1 cellular context compared by ENCODE assay signal in the genomic region with DNA sequence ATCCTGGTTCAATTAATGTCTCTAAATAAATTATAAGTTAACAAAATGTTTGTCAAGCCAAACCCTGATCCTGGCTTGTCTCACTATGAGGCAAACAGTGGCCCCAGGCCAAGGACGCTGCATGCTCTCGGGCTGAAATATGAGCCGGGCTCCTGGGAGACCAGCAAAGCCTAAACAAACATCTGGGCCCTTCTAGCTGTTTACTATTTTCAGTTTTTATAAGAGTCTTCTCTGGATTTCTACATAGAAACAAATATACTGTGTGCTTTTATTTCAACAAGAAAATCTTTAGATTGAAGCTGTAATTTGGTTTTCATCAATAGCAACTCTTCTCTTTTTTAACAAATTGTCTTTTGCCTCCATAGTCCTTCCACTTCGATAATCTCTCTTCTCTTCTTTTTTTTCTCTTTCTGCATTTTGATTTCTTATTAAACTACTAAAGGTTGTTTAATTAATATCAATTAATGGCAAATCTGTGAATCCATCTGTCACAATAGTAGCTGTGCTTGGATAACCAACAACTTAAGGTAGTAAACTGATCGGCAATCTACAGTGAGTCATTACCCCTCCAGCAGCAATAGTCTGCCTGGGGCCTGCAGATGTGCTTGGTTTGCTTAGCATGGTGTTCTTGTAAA.
A peak's percentile ranks its signal among the peaks of the same experiment; 100 is the strongest.
TF ChIP-seq lines count a peak whose summit lies in the region.

No MANE protein-coding gene starts in this region.

TF ChIP-seq in K562, 482 proteins besides CTCF, POLR2A, EP300 and RAD21 (continued from another document and continues in another):
- TF ChIP-seq, protein P1, sequence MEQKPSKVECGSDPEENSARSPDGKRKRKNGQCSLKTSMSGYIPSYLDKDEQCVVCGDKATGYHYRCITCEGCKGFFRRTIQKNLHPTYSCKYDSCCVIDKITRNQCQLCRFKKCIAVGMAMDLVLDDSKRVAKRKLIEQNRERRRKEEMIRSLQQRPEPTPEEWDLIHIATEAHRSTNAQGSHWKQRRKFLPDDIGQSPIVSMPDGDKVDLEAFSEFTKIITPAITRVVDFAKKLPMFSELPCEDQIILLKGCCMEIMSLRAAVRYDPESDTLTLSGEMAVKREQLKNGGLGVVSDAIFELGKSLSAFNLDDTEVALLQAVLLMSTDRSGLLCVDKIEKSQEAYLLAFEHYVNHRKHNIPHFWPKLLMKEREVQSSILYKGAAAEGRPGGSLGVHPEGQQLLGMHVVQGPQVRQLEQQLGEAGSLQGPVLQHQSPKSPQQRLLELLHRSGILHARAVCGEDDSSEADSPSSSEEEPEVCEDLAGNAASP (IDR thresholded peaks at IDR 0.05), result no peak
- peak; percentile 52 to 66; a peak in 1 of 4 replicates for TF ChIP-seq FOXK2 (conservative IDR thresholded peaks at IDR 0.05 in 1 of 2, IDR thresholded peaks at IDR 0.05 in 1 of 2; ENCODE audit: low read depth in 2 of 2)
- no peak for TF ChIP-seq CSDE1 (IDR thresholded peaks at IDR 0.05)
- TF ChIP-seq, protein P2, sequence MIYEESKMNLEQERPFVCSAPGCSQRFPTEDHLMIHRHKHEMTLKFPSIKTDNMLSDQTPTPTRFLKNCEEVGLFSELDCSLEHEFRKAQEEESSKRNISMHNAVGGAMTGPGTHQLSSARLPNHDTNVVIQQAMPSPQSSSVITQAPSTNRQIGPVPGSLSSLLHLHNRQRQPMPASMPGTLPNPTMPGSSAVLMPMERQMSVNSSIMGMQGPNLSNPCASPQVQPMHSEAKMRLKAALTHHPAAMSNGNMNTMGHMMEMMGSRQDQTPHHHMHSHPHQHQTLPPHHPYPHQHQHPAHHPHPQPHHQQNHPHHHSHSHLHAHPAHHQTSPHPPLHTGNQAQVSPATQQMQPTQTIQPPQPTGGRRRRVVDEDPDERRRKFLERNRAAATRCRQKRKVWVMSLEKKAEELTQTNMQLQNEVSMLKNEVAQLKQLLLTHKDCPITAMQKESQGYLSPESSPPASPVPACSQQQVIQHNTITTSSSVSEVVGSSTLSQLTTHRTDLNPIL (CRISPR knock-in tag; IDR thresholded peaks at IDR 0.05), result no peak
- TF ChIP-seq RNF2 (IDR thresholded peaks at IDR 0.05), result no peak
- no peak for TF ChIP-seq ZNF431 (CRISPR knock-in tag; IDR thresholded peaks at IDR 0.05)
- no peak for TF ChIP-seq MIER1 (IDR thresholded peaks at IDR 0.05; ENCODE audit: low read depth)
- TF ChIP-seq, protein P3, sequence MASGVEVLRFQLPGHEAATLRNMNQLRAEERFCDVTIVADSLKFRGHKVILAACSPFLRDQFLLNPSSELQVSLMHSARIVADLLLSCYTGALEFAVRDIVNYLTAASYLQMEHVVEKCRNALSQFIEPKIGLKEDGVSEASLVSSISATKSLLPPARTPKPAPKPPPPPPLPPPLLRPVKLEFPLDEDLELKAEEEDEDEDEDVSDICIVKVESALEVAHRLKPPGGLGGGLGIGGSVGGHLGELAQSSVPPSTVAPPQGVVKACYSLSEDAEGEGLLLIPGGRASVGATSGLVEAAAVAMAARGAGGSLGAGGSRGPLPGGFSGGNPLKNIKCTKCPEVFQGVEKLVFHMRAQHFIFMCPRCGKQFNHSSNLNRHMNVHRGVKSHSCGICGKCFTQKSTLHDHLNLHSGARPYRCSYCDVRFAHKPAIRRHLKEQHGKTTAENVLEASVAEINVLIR (CRISPR knock-in tag; IDR thresholded peaks at IDR 0.05), result no peak
- TF ChIP-seq NFRKB (IDR thresholded peaks at IDR 0.05; ENCODE audit: low read depth), result 0 out of 2 replicates have a peak, but pooled peaks have one; percentile 34
- TF ChIP-seq ZKSCAN3 (CRISPR knock-in tag; IDR thresholded peaks at IDR 0.05), result no peak
- TF ChIP-seq, protein P4, sequence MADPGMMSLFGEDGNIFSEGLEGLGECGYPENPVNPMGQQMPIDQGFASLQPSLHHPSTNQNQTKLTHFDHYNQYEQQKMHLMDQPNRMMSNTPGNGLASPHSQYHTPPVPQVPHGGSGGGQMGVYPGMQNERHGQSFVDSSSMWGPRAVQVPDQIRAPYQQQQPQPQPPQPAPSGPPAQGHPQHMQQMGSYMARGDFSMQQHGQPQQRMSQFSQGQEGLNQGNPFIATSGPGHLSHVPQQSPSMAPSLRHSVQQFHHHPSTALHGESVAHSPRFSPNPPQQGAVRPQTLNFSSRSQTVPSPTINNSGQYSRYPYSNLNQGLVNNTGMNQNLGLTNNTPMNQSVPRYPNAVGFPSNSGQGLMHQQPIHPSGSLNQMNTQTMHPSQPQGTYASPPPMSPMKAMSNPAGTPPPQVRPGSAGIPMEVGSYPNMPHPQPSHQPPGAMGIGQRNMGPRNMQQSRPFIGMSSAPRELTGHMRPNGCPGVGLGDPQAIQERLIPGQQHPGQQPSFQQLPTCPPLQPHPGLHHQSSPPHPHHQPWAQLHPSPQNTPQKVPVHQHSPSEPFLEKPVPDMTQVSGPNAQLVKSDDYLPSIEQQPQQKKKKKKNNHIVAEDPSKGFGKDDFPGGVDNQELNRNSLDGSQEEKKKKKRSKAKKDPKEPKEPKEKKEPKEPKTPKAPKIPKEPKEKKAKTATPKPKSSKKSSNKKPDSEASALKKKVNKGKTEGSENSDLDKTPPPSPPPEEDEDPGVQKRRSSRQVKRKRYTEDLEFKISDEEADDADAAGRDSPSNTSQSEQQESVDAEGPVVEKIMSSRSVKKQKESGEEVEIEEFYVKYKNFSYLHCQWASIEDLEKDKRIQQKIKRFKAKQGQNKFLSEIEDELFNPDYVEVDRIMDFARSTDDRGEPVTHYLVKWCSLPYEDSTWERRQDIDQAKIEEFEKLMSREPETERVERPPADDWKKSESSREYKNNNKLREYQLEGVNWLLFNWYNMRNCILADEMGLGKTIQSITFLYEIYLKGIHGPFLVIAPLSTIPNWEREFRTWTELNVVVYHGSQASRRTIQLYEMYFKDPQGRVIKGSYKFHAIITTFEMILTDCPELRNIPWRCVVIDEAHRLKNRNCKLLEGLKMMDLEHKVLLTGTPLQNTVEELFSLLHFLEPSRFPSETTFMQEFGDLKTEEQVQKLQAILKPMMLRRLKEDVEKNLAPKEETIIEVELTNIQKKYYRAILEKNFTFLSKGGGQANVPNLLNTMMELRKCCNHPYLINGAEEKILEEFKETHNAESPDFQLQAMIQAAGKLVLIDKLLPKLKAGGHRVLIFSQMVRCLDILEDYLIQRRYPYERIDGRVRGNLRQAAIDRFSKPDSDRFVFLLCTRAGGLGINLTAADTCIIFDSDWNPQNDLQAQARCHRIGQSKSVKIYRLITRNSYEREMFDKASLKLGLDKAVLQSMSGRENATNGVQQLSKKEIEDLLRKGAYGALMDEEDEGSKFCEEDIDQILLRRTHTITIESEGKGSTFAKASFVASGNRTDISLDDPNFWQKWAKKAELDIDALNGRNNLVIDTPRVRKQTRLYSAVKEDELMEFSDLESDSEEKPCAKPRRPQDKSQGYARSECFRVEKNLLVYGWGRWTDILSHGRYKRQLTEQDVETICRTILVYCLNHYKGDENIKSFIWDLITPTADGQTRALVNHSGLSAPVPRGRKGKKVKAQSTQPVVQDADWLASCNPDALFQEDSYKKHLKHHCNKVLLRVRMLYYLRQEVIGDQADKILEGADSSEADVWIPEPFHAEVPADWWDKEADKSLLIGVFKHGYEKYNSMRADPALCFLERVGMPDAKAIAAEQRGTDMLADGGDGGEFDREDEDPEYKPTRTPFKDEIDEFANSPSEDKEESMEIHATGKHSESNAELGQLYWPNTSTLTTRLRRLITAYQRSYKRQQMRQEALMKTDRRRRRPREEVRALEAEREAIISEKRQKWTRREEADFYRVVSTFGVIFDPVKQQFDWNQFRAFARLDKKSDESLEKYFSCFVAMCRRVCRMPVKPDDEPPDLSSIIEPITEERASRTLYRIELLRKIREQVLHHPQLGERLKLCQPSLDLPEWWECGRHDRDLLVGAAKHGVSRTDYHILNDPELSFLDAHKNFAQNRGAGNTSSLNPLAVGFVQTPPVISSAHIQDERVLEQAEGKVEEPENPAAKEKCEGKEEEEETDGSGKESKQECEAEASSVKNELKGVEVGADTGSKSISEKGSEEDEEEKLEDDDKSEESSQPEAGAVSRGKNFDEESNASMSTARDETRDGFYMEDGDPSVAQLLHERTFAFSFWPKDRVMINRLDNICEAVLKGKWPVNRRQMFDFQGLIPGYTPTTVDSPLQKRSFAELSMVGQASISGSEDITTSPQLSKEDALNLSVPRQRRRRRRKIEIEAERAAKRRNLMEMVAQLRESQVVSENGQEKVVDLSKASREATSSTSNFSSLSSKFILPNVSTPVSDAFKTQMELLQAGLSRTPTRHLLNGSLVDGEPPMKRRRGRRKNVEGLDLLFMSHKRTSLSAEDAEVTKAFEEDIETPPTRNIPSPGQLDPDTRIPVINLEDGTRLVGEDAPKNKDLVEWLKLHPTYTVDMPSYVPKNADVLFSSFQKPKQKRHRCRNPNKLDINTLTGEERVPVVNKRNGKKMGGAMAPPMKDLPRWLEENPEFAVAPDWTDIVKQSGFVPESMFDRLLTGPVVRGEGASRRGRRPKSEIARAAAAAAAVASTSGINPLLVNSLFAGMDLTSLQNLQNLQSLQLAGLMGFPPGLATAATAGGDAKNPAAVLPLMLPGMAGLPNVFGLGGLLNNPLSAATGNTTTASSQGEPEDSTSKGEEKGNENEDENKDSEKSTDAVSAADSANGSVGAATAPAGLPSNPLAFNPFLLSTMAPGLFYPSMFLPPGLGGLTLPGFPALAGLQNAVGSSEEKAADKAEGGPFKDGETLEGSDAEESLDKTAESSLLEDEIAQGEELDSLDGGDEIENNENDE (IDR thresholded peaks at IDR 0.05; ENCODE audit: low read depth, low read length), result no peak
- no peak for TF ChIP-seq ETV6 (IDR thresholded peaks at IDR 0.05; ENCODE audit: borderline replicate concordance in 1 of 2, low read depth in 2 of 2, low read length in 1 of 2)
- TF ChIP-seq ETV6 (CRISPR knock-in tag; IDR thresholded peaks at IDR 0.05; ENCODE audit: borderline replicate concordance), result no peak
- TF ChIP-seq PRMT5 (CRISPR knock-in tag; IDR thresholded peaks at IDR 0.05), result no peak
- no peak for TF ChIP-seq HNRNPLL (IDR thresholded peaks at IDR 0.05; ENCODE audit: low read depth, low read length, poor library complexity, severe bottlenecking)
- TF ChIP-seq PHF21A (IDR thresholded peaks at IDR 0.05; ENCODE audit: borderline replicate concordance, low read depth), result no peak
- no peak for TF ChIP-seq KHSRP (IDR thresholded peaks at IDR 0.05)
- no peak for TF ChIP-seq NFIX (CRISPR knock-in tag; IDR thresholded peaks at IDR 0.05; ENCODE audit: low read depth)
- TF ChIP-seq, protein P5, sequence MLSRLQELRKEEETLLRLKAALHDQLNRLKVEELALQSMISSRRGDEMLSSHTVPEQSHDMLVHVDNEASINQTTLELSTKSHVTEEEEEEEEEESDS (CRISPR knock-in tag; IDR thresholded peaks at IDR 0.05), result no peak
- TF ChIP-seq, protein P6, sequence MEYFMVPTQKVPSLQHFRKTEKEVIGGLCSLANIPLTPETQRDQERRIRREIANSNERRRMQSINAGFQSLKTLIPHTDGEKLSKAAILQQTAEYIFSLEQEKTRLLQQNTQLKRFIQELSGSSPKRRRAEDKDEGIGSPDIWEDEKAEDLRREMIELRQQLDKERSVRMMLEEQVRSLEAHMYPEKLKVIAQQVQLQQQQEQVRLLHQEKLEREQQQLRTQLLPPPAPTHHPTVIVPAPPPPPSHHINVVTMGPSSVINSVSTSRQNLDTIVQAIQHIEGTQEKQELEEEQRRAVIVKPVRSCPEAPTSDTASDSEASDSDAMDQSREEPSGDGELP (CRISPR knock-in tag; IDR thresholded peaks at IDR 0.05; ENCODE audit: borderline replicate concordance), result no peak
- TF ChIP-seq TAL1 (IDR thresholded peaks at IDR 0.05), result peak; percentile 33
- TF ChIP-seq SMARCC2 (IDR thresholded peaks at IDR 0.05; ENCODE audit: low read depth), result peak; percentile 65; the same call in 1 of the 2 replicates
- TF ChIP-seq, protein P7, sequence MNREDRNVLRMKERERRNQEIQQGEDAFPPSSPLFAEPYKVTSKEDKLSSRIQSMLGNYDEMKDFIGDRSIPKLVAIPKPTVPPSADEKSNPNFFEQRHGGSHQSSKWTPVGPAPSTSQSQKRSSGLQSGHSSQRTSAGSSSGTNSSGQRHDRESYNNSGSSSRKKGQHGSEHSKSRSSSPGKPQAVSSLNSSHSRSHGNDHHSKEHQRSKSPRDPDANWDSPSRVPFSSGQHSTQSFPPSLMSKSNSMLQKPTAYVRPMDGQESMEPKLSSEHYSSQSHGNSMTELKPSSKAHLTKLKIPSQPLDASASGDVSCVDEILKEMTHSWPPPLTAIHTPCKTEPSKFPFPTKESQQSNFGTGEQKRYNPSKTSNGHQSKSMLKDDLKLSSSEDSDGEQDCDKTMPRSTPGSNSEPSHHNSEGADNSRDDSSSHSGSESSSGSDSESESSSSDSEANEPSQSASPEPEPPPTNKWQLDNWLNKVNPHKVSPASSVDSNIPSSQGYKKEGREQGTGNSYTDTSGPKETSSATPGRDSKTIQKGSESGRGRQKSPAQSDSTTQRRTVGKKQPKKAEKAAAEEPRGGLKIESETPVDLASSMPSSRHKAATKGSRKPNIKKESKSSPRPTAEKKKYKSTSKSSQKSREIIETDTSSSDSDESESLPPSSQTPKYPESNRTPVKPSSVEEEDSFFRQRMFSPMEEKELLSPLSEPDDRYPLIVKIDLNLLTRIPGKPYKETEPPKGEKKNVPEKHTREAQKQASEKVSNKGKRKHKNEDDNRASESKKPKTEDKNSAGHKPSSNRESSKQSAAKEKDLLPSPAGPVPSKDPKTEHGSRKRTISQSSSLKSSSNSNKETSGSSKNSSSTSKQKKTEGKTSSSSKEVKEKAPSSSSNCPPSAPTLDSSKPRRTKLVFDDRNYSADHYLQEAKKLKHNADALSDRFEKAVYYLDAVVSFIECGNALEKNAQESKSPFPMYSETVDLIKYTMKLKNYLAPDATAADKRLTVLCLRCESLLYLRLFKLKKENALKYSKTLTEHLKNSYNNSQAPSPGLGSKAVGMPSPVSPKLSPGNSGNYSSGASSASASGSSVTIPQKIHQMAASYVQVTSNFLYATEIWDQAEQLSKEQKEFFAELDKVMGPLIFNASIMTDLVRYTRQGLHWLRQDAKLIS (CRISPR knock-in tag; IDR thresholded peaks at IDR 0.05), result no peak
- TF ChIP-seq MAZ (CRISPR knock-in tag; conservative IDR thresholded peaks at IDR 0.05 in 1 of 2, IDR thresholded peaks at IDR 0.05 in 1 of 2), result no peak
- TF ChIP-seq, protein P8, sequence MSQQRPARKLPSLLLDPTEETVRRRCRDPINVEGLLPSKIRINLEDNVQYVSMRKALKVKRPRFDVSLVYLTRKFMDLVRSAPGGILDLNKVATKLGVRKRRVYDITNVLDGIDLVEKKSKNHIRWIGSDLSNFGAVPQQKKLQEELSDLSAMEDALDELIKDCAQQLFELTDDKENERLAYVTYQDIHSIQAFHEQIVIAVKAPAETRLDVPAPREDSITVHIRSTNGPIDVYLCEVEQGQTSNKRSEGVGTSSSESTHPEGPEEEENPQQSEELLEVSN (IDR thresholded peaks at IDR 0.05; ENCODE audit: borderline replicate concordance in 1 of 2, extremely low read depth in 1 of 2, insufficient read depth in 1 of 2, insufficient read length in 1 of 2, low read depth in 1 of 2, low read length in 1 of 2, poor library complexity in 1 of 2, severe bottlenecking in 1 of 2), result no peak
- TF ChIP-seq JUN (IDR thresholded peaks at IDR 0.05; ENCODE audit: borderline replicate concordance, low read depth, low read length), result peak; percentile 43; the same call in 1 of the 2 replicates
- no peak for TF ChIP-seq JUN (CRISPR knock-in tag; IDR thresholded peaks at IDR 0.05; ENCODE audit: borderline replicate concordance)
- no peak for TF ChIP-seq OTX1 (CRISPR knock-in tag; IDR thresholded peaks at IDR 0.05)
- TF ChIP-seq, protein P9, sequence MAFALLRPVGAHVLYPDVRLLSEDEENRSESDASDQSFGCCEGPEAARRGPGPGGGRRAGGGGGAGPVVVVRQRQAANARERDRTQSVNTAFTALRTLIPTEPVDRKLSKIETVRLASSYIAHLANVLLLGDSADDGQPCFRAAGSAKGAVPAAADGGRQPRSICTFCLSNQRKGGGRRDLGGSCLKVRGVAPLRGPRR (CRISPR knock-in tag; IDR thresholded peaks at IDR 0.05), result no peak
- no peak for TF ChIP-seq ZNF121 (CRISPR knock-in tag; conservative IDR thresholded peaks at IDR 0.05)
- TF ChIP-seq FIP1L1 (IDR thresholded peaks at IDR 0.05; ENCODE audit: low read depth, low read length, poor library complexity, severe bottlenecking), result no peak
